ENCODE assay signal across 33 cellular contexts in the genomic region with DNA sequence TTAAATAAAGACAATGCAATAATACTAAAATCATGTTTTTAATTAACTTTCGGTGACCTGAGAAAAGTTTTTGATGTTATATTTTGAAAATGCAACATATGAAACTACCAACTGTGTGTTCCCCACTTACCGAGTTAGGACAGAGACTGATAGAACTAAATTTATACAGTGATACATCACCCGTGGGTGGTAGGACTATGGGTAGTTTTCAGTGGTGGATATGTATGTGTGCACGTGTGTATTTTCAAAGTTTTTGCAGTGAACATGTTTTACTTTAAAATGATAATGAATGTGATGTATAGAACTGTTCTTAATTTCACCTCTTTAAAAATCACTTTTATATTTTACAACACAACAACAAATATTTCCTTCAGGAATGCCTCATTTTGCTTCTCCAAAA.
"Had no signal": no experiment of that assay in that cellular context is flagged by ENCODE, and none has a peak within 500 bp of the region (broad histone marks: within the 10 kb centered on the region; RNA-seq: fewer than 3 reads in every experiment).

No MANE protein-coding gene starts in this region.

- H3K9me3 ChIP-seq: SJCRH30 had no signal

- H3K4me3 ChIP-seq: K562, SJCRH30, SK-N-MC had no signal

- H3K36me3 Mint-ChIP-seq: activated naive CD4-positive, alpha-beta T cell treated with anti-CD3 and anti-CD28 coated beads, Interleukin-2, amount 50 U/mL, for 24 hours had no signal

- ATAC-seq: K562, Panc1 had no signal

- DNase-seq: activated CD4-positive, alpha-beta memory T cell treated with anti-CD3 and anti-CD28 coated beads, Interleukin-2, amount 10 ng/mL, durations not matched to agents 7 days and 5 days; activated CD4-positive, alpha-beta T cell treated with anti-CD3 and anti-CD28 coated beads for 1 hour; activated CD4-positive, alpha-beta T cell treated with anti-CD3 and anti-CD28 coated beads, Interleukin-2, amount 10 ng/mL, durations not matched to agents 7 days and 5 days; activated CD4-positive, CD25-positive, alpha-beta regulatory T cell; activated CD8-positive, alpha-beta memory T cell treated with anti-CD3 and anti-CD28 coated beads, Interleukin-2, amount 50 U/mL, for 48 hours; activated effector memory CD4-positive, alpha-beta T cell treated with anti-CD3 and anti-CD28 coated beads, Interleukin-2, amount 50 U/mL, for 16 hours; activated naive CD4-positive, alpha-beta T cell; activated T-cell treated with anti-CD3 and anti-CD28 coated beads, Interleukin-2, amount 50 U/mL, for 48 hours; amniotic stem cell; aorta; brain microvascular endothelial cell; central memory CD4-positive, alpha-beta T cell; IMR-90; Karpas-422; NCI-H1092 treated with DMSO at 0.1 percent for 48 hours; NCI-H1417; NCI-H146; NCI-H187; NCI-H2029 treated with DMSO at 0.1 percent for 48 hours; NCI-H2107; NCI-H2171; NCI-H510A; NCI-H526; NCI-H748 treated with DMSO at 0.1 percent for 48 hours; NK-92 treated with Interleukin-12 subunit alpha and Interleukin-12 subunit beta, amount 100 ng/mL, for 24 hours; SHP77; SJCRH30; T1000; WERI-Rb-1 had no signal

- H3K27ac ChIP-seq: brain microvascular endothelial cell, SJCRH30, SK-N-MC, WERI-Rb-1 had no signal

- H3K9me3 Mint-ChIP-seq: activated CD4-positive, alpha-beta memory T cell treated with anti-CD3 and anti-CD28 coated beads, Interleukin-2, amount 10 ng/mL, durations not matched to agents 7 days and 5 days; activated CD4-positive, alpha-beta T cell treated with anti-CD3 and anti-CD28 coated beads, Interleukin-2, amount 10 ng/mL, durations not matched to agents 7 days and 5 days; activated naive CD4-positive, alpha-beta T cell treated with anti-CD3 and anti-CD28 coated beads, Interleukin-2, amount 50 U/mL, for 24 hours had no signal

- H3K36me3 ChIP-seq: brain microvascular endothelial cell, SJCRH30, WERI-Rb-1 had no signal

- H3K27ac Mint-ChIP-seq: activated CD4-positive, alpha-beta memory T cell treated with anti-CD3 and anti-CD28 coated beads, Interleukin-2, amount 10 ng/mL, durations not matched to agents 7 days and 5 days; activated CD4-positive, alpha-beta T cell treated with anti-CD3 and anti-CD28 coated beads, Interleukin-2, amount 10 ng/mL, durations not matched to agents 7 days and 5 days; activated naive CD4-positive, alpha-beta T cell treated with anti-CD3 and anti-CD28 coated beads, Interleukin-2, amount 50 U/mL, for 24 hours had no signal

- H3K4me3 Mint-ChIP-seq: activated CD4-positive, alpha-beta memory T cell treated with anti-CD3 and anti-CD28 coated beads, Interleukin-2, amount 10 ng/mL, durations not matched to agents 7 days and 5 days; activated CD4-positive, alpha-beta T cell treated with anti-CD3 and anti-CD28 coated beads, Interleukin-2, amount 10 ng/mL, durations not matched to agents 7 days and 5 days; activated naive CD4-positive, alpha-beta T cell treated with anti-CD3 and anti-CD28 coated beads, Interleukin-2, amount 50 U/mL, for 24 hours had no signal

- H3K4me1 Mint-ChIP-seq: activated CD4-positive, alpha-beta memory T cell treated with anti-CD3 and anti-CD28 coated beads, Interleukin-2, amount 10 ng/mL, durations not matched to agents 7 days and 5 days; activated CD4-positive, alpha-beta T cell treated with anti-CD3 and anti-CD28 coated beads, Interleukin-2, amount 10 ng/mL, durations not matched to agents 7 days and 5 days; activated naive CD4-positive, alpha-beta T cell treated with anti-CD3 and anti-CD28 coated beads, Interleukin-2, amount 50 U/mL, for 24 hours had no signal

- H3K27me3 ChIP-seq: brain microvascular endothelial cell, SJCRH30 had no signal

- H3K4me1 ChIP-seq: SJCRH30 had no signal
